Comparison of ENCODE assay signal across 1 cellular context in genomic region chr5:94111209-94112004, GRCh38.
TF ChIP-seq lines count a peak whose summit lies in the region.

No MANE protein-coding gene starts in this region.

TF ChIP-seq in HepG2, 621 proteins besides CTCF, POLR2A, EP300 and RAD21 (continued from another document):
- TF ChIP-seq ZNF281 (CRISPR knock-in tag; IDR thresholded peaks at IDR 0.05; ENCODE audit: borderline replicate concordance) (peak; percentile 19; the same call in 1 of the 2 replicates), RFXANK (CRISPR knock-in tag; IDR thresholded peaks at IDR 0.05) (no peak), HNF1A (IDR thresholded peaks at IDR 0.05; ENCODE audit: low read depth) (0 out of 2 replicates have a peak, but pooled peaks have one; percentile 40), HNF1A (CRISPR knock-in tag; IDR thresholded peaks at IDR 0.05; ENCODE audit: borderline replicate concordance) (peak; percentile 76; the same call in 1 of the 2 replicates), ZNF124 (CRISPR knock-in tag; IDR thresholded peaks at IDR 0.05) (no peak), ZFP36L2 (CRISPR knock-in tag; IDR thresholded peaks at IDR 0.05) (no peak), ZNF234 (CRISPR knock-in tag; conservative IDR thresholded peaks at IDR 0.05) (no peak), MTA1 (CRISPR knock-in tag; IDR thresholded peaks at IDR 0.05; ENCODE audit: borderline replicate concordance) (peak; percentile 69; the same call in 1 of the 2 replicates), BHLHE40 (IDR thresholded peaks at IDR 0.05; ENCODE audit: low read length) (peak; percentile 37; the same call in 1 of the 2 replicates), CREM (IDR thresholded peaks at IDR 0.05) (peak; percentile 93), CREM (CRISPR knock-in tag; IDR thresholded peaks at IDR 0.05) (no peak), STAT6 (CRISPR knock-in tag; IDR thresholded peaks at IDR 0.05; ENCODE audit: borderline replicate concordance) (no peak; the same call in 1 of the 2 replicates), ZNF253 (CRISPR knock-in tag; IDR thresholded peaks at IDR 0.05; ENCODE audit: borderline replicate concordance) (no peak), YEATS2 (CRISPR knock-in tag; IDR thresholded peaks at IDR 0.05; ENCODE audit: borderline replicate concordance) (peak; percentile 83; the same call in 1 of the 2 replicates), HMGA1 (CRISPR knock-in tag; conservative IDR thresholded peaks at IDR 0.05) (no peak), ZNF34 (CRISPR knock-in tag; IDR thresholded peaks at IDR 0.05; ENCODE audit: borderline replicate concordance) (0 out of 2 replicates have a peak, but pooled peaks have one; percentile 40), CHD2 (IDR thresholded peaks at IDR 0.05; ENCODE audit: low read depth, low read length) (no peak), CREB1 (IDR thresholded peaks at IDR 0.05) (peak; percentile 93), CREB1 (CRISPR knock-in tag; IDR thresholded peaks at IDR 0.05) (peak; percentile 98), ARNT (IDR thresholded peaks at IDR 0.05) (no peak), ZSCAN12 (CRISPR knock-in tag; IDR thresholded peaks at IDR 0.05) (no peak), ZNF460 (CRISPR knock-in tag; IDR thresholded peaks at IDR 0.05; ENCODE audit: borderline replicate concordance) (no peak), SIX1 (CRISPR knock-in tag; IDR thresholded peaks at IDR 0.05; ENCODE audit: borderline replicate concordance) (no peak), CC2D1A (CRISPR knock-in tag; IDR thresholded peaks at IDR 0.05) (no peak), MXD4 (CRISPR knock-in tag; IDR thresholded peaks at IDR 0.05) (peak; percentile 86), KLF11 (CRISPR knock-in tag; IDR thresholded peaks at IDR 0.05) (no peak), ZNF768 (CRISPR knock-in tag; IDR thresholded peaks at IDR 0.05) (no peak; the same call in 1 of the 2 replicates), MXD1 (CRISPR knock-in tag; IDR thresholded peaks at IDR 0.05) (peak; percentile 75; the same call in 1 of the 2 replicates), GRHL1 (CRISPR knock-in tag; conservative IDR thresholded peaks at IDR 0.05) (no peak), MLX (CRISPR knock-in tag; IDR thresholded peaks at IDR 0.05) (no peak), ZNF143 (CRISPR knock-in tag; IDR thresholded peaks at IDR 0.05) (peak; percentile 57), SAFB2 (CRISPR knock-in tag; IDR thresholded peaks at IDR 0.05; ENCODE audit: borderline replicate concordance, low read depth) (no peak; the same call in 1 of the 2 replicates), PITX1 (CRISPR knock-in tag; IDR thresholded peaks at IDR 0.05) (peak; percentile 59; the same call in 1 of the 2 replicates), THYN1 (CRISPR knock-in tag; IDR thresholded peaks at IDR 0.05; ENCODE audit: borderline replicate concordance, low read depth) (no peak), ZNF256 (CRISPR knock-in tag; conservative IDR thresholded peaks at IDR 0.05) (no peak), THAP9 (CRISPR knock-in tag; IDR thresholded peaks at IDR 0.05; ENCODE audit: borderline replicate concordance) (peak; percentile 91; the same call in 1 of the 2 replicates), ZNF496 (CRISPR knock-in tag; IDR thresholded peaks at IDR 0.05; ENCODE audit: insufficient replicate concordance) (no peak), ZNF557 (CRISPR knock-in tag; IDR thresholded peaks at IDR 0.05) (peak; percentile 83; the same call in 1 of the 2 replicates), ZMYM2 (CRISPR knock-in tag; IDR thresholded peaks at IDR 0.05) (peak; percentile 75), FOXP1 (IDR thresholded peaks at IDR 0.05) (no peak), FOXP1 (CRISPR knock-in tag; IDR thresholded peaks at IDR 0.05) (0 out of 2 replicates have a peak, but pooled peaks have one; percentile 28), ZBTB43 (CRISPR knock-in tag; conservative IDR thresholded peaks at IDR 0.05) (peak; percentile 32; the same call in 1 of the 2 replicates), ZNF441 (CRISPR knock-in tag; IDR thresholded peaks at IDR 0.05; ENCODE audit: borderline replicate concordance) (peak; percentile 89), FOXJ3 (CRISPR knock-in tag; IDR thresholded peaks at IDR 0.05; ENCODE audit: borderline replicate concordance) (no peak), DNMT1 (CRISPR knock-in tag; IDR thresholded peaks at IDR 0.05) (peak; percentile 53; the same call in 1 of the 2 replicates), MATR3 (CRISPR knock-in tag; IDR thresholded peaks at IDR 0.05) (no peak), DMTF1 (CRISPR knock-in tag; IDR thresholded peaks at IDR 0.05) (no peak)
TF ChIP-seq in HepG2: peak in this region for 291.
